ENCODE assay signal across 19 cellular contexts in genomic region chr1:192852001-192852400, GRCh38. TPM values are rescaled to one million over a fixed set of nuclear protein-coding genes. Genes with fewer than 3 reads are reported as not detected.
A peak's percentile ranks its signal among the peaks of the same experiment; 100 is the strongest.
DNase-seq lines count a peak whose midpoint lies in the region; ATAC-seq and TF ChIP-seq lines count a peak whose summit lies in the region.
"Had no signal": no experiment of that assay in that cellular context is flagged by ENCODE, and none has a peak within 500 bp of the region (broad histone marks: within the 10 kb centered on the region; RNA-seq: fewer than 3 reads in every experiment).

No MANE protein-coding gene starts in this region.

- no peak overlapping the region for H2AFZ ChIP-seq in PC-9
- H2AFZ ChIP-seq: GM23248 had no signal

- ATAC-seq in GM18858 (IDR thresholded peaks at IDR 0.05; ENCODE audit: unreplicated experiment) (no peak), GM18505 (IDR thresholded peaks at IDR 0.05; ENCODE audit: unreplicated experiment) (no peak)

- no peaks in the 10 kb centered on the region for H3K4me1 ChIP-seq in PC-9 (replicated peaks; ENCODE audit: insufficient read depth)
- H3K4me1 ChIP-seq: SJSA1 had no signal

- peak; percentile 6 for DNase-seq in Ammon's horn (ENCODE audit: low spot score)
- DNase-seq in NCI-H1417 treated with DMSO at 0.1 percent for 48 hours (lab: John Stamatoyannopoulos, UW) = peak; percentile 88
- DNase-seq in NCI-H2227 treated with DMSO at 0.1 percent for 48 hours (lab: John Stamatoyannopoulos, UW) = peak; percentile 58
- DNase-seq in mesothelial cell of epicardium (ENCODE audit: low spot score in 2 of 2, unreplicated experiment in 2 of 2) = no peak
- no peak for DNase-seq in HT-29 (ENCODE audit: low spot score)
- no peak for DNase-seq in PC-9
- DNase-seq: ACHN, AML-193, GM23248, HCEC 1CT, Kasumi-1, NCI-H1436 treated with DMSO at 0.1 percent for 48 hours, NCI-H2171, NCI-H526, SW 1271 had no signal

- no peaks in the 10 kb centered on the region for H3K9me3 Mint-ChIP-seq in mesothelial cell of epicardium
- H3K9me3 Mint-ChIP-seq: IgD-negative memory B cell had no signal

- no peaks in the 10 kb centered on the region for H3K36me3 ChIP-seq in PC-9 (ENCODE audit: low read depth)
- H3K36me3 ChIP-seq: SJSA1 had no signal

- H3K4me3 ChIP-seq in PC-9 = no peak overlapping the region
- H3K4me3 ChIP-seq: GM23248, SJSA1 had no signal

- H3K27ac Mint-ChIP-seq in mesothelial cell of epicardium = peak overlapping the region; percentile 86
- H3K27ac Mint-ChIP-seq: IgD-negative memory B cell had no signal

- H4K20me1 ChIP-seq in PC-9 (ENCODE audit: insufficient read depth) = no peaks in the 10 kb centered on the region

- peaks cover 45% of the 10 kb centered on the region for H3K4me1 Mint-ChIP-seq in mesothelial cell of epicardium
- H3K4me1 Mint-ChIP-seq: IgD-negative memory B cell had no signal

- H3K9me3 ChIP-seq in PC-9 (ENCODE audit: insufficient read depth, low read depth) = no peaks in the 10 kb centered on the region
- H3K9me3 ChIP-seq: SJSA1 had no signal

- TF ChIP-seq CTCF in mesothelial cell of epicardium (IDR thresholded peaks at IDR 0.05; ENCODE audit: unreplicated experiment) = no peak
- TF ChIP-seq CTCF in PC-9 (conservative IDR thresholded peaks at IDR 0.05) = no peak

- H3K4me2 ChIP-seq in PC-9 = no peak overlapping the region

- H3K27me3 ChIP-seq in PC-9 (ENCODE audit: insufficient read depth, low read depth) = no peaks in the 10 kb centered on the region
- H3K27me3 ChIP-seq: SJSA1 had no signal

- TF ChIP-seq POLR2A in GM18505 (IDR thresholded peaks at IDR 0.05; ENCODE audit: borderline replicate concordance, extremely low read depth, insufficient read depth, insufficient read length) = no peak

- no peak overlapping the region for H3K27ac ChIP-seq in PC-9
- H3K27ac ChIP-seq: GM23248, SJSA1 had no signal

- no peak overlapping the region for H3K4me3 Mint-ChIP-seq in mesothelial cell of epicardium
- H3K4me3 Mint-ChIP-seq: IgD-negative memory B cell had no signal

- H3K27me3 Mint-ChIP-seq in mesothelial cell of epicardium (ENCODE audit: low read depth) = no peaks in the 10 kb centered on the region

- BruUV-seq in PC-9 (replicated peaks; lab: Mats Ljungman, UMichigan) = no TSS peak

- no peaks in the 10 kb centered on the region for H3K36me3 Mint-ChIP-seq in mesothelial cell of epicardium
- H3K36me3 Mint-ChIP-seq: IgD-negative memory B cell had no signal

- no peaks in the 10 kb centered on the region for H3K9me2 ChIP-seq in PC-9 (ENCODE audit: insufficient read depth)

- H3K79me2 ChIP-seq in PC-9 (ENCODE audit: low read depth) = no peaks in the 10 kb centered on the region

- POLR2A ChIA-PET in PC-9 (lab: Charles Lee; ENCODE audit: unreplicated experiment) = no interaction called here

- H3F3A ChIP-seq in PC-9 (ENCODE audit: insufficient read depth, low read depth) = no peaks in the 10 kb centered on the region

- intact Hi-C loops in PC-9 (cut with micrococcal nuclease; ENCODE audit: unreplicated experiment) = no loop called here

- CTCF ChIA-PET in PC-9 (lab: Charles Lee) = no interaction called here

RNA-seq across cellular contexts. Expression of gene RGS2, which starts 43.2 kb away (rescaled TPM):
- total RNA-seq in mesothelial cell of epicardium (51.6 to 55.2 TPM (median 54.4 TPM) in 3 replicates), PC-9 (2021) (0.50 and 1.4 TPM in 2 replicates)
- total RNA-seq in HT-29 (2014; rRNA removed; shearing (Covaris generic)) = 10.4 and 10.5 TPM in 2 replicates

Comparison
In these comparisons a context has a peak if more than half of its experiments do, and no peak if none do; other contexts are left out.
1. DNase-seq: peak in Ammon's horn (single experiment), NCI-H1417 treated with DMSO at 0.1 percent for 48 hours (single experiment) and NCI-H2227 treated with DMSO at 0.1 percent for 48 hours (single experiment); none in mesothelial cell of epicardium (0 of 2), HT-29 (single experiment) and PC-9 (0 of 2).